Comparison of ENCODE assay signal across 1 cellular context in genomic region chrX:23756165-23756564, GRCh38.
TF ChIP-seq lines count a peak whose summit lies in the region.

No MANE protein-coding gene starts in this region.

TF ChIP-seq in WTC11, 78 proteins besides CTCF, POLR2A, EP300 and RAD21 (continued from another document):
- TF ChIP-seq USF2 (CRISPR knock-in tag; IDR thresholded peaks at IDR 0.05) (no peak), CBFB (CRISPR knock-in tag; IDR thresholded peaks at IDR 0.05; ENCODE audit: low read depth) (no peak), EMX1 (CRISPR knock-in tag; IDR thresholded peaks at IDR 0.05) (no peak)
- TF ChIP-seq, protein P1, sequence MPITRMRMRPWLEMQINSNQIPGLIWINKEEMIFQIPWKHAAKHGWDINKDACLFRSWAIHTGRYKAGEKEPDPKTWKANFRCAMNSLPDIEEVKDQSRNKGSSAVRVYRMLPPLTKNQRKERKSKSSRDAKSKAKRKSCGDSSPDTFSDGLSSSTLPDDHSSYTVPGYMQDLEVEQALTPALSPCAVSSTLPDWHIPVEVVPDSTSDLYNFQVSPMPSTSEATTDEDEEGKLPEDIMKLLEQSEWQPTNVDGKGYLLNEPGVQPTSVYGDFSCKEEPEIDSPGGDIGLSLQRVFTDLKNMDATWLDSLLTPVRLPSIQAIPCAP (CRISPR knock-in tag; IDR thresholded peaks at IDR 0.05), result no peak
